ENCODE assay signal across 8 cellular contexts in genomic region chr11:74749127-74749964, GRCh38. TPM values are rescaled to one million over a fixed set of nuclear protein-coding genes. Genes with fewer than 3 reads are reported as not detected.
A peak's percentile ranks its signal among the peaks of the same experiment; 100 is the strongest.
DNase-seq lines count a peak whose midpoint lies in the region; ATAC-seq and TF ChIP-seq lines count a peak whose summit lies in the region.

No MANE protein-coding gene starts in this region.

- H3K27me3 ChIP-seq in neuron (ENCODE audit: insufficient read depth, low read length) (no peaks in the 10 kb centered on the region), upper lobe of left lung (no peaks in the 10 kb centered on the region)

- no peaks in the 10 kb centered on the region for H3K9me3 ChIP-seq in neuron (ENCODE audit: low read length)
- no peaks in the 10 kb centered on the region for H3K9me3 ChIP-seq in upper lobe of left lung

- peaks cover 0 to 9% of the 10 kb centered on the region in 2 donors for H3K36me3 Mint-ChIP-seq in CD14-positive monocyte
- peaks cover 11% of the 10 kb centered on the region for H3K36me3 Mint-ChIP-seq in activated T-helper 17 cell treated with anti-CD3 and anti-CD28 coated beads, Interleukin-2, amount 50 U/mL, for 72 hours (ENCODE audit: low read depth)

- TF ChIP-seq EP300 in upper lobe of left lung (IDR thresholded peaks at IDR 0.05): no peak

- H2AFZ ChIP-seq in neuron (ENCODE audit: low read depth, low read length): peak overlapping the region; percentile 49

- intact Hi-C loops in CD14-positive monocyte (cut with micrococcal nuclease): loop anchor here (5.0 kb wide), 1 partner anchor 33 kb away; no protein-coding TSS in a partner anchor

- peak; percentile 48 for ATAC-seq in GM19025 (IDR thresholded peaks at IDR 0.05; ENCODE audit: low read depth, unreplicated experiment)
- peak; percentile 45 for ATAC-seq in HG03159 (IDR thresholded peaks at IDR 0.05; ENCODE audit: unreplicated experiment)
- peak; percentile 73 for ATAC-seq in activated T-helper 17 cell treated with anti-CD3 and anti-CD28 coated beads, Interleukin-2, amount 50 U/mL, for 72 hours (replicated peaks)
- ATAC-seq in upper lobe of left lung (ENCODE audit: low FRiP score in 2 of 2): peak; percentile 70 to 72

- peak overlapping the region; percentile 96 to 100 (median 97) for H3K27ac ChIP-seq in upper lobe of left lung

- peak overlapping the region; percentile 86 to 96 for H3K4me3 Mint-ChIP-seq in CD14-positive monocyte
- peak overlapping the region; percentile 92 for H3K4me3 Mint-ChIP-seq in activated T-helper 17 cell treated with anti-CD3 and anti-CD28 coated beads, Interleukin-2, amount 50 U/mL, for 72 hours

- WGBS in upper lobe of left lung, 2 donors: 1 to 2% methylated on average over 9 to 12 of the region's 63 CpGs

- peak overlapping the region; percentile 65 to 86 for H3K4me3 ChIP-seq in foreskin fibroblast (ENCODE audit: low read depth in 1 of 2, low read length in 2 of 2)
- peak overlapping the region; percentile 86 for H3K4me3 ChIP-seq in neuron (ENCODE audit: low read length)
- H3K4me3 ChIP-seq in upper lobe of left lung: peak overlapping the region; percentile 84 to 93 (median 86)

- peaks cover 15% of the 10 kb centered on the region for H3K4me1 ChIP-seq in neuron (ENCODE audit: insufficient read depth, low read length)
- peaks cover 28 to 42% (median 37%) of the 10 kb centered on the region in 4 donors for H3K4me1 ChIP-seq in upper lobe of left lung

- peaks cover 41% of the 10 kb centered on the region for H3K4me1 Mint-ChIP-seq in CD14-positive monocyte
- peaks cover 30% of the 10 kb centered on the region for H3K4me1 Mint-ChIP-seq in activated T-helper 17 cell treated with anti-CD3 and anti-CD28 coated beads, Interleukin-2, amount 50 U/mL, for 72 hours

- no peaks in the 10 kb centered on the region for H3K36me3 ChIP-seq in neuron (ENCODE audit: insufficient read depth, low read length)
- no peaks in the 10 kb centered on the region for H3K36me3 ChIP-seq in upper lobe of left lung

- TF ChIP-seq POLR2A in upper lobe of left lung (IDR thresholded peaks at IDR 0.05): no peak

- H3K27ac Mint-ChIP-seq in CD14-positive monocyte: peak overlapping the region; percentile 72 to 93 (median 86)
- peak overlapping the region; percentile 88 for H3K27ac Mint-ChIP-seq in activated T-helper 17 cell treated with anti-CD3 and anti-CD28 coated beads, Interleukin-2, amount 50 U/mL, for 72 hours

- peaks cover 0 to 5% (median 2%) of the 10 kb centered on the region in 3 donors for H3K27me3 Mint-ChIP-seq in CD14-positive monocyte (ENCODE audit: low read depth in 3 of 3)
- no peaks in the 10 kb centered on the region for H3K27me3 Mint-ChIP-seq in activated T-helper 17 cell treated with anti-CD3 and anti-CD28 coated beads, Interleukin-2, amount 50 U/mL, for 72 hours

- TF ChIP-seq CTCF in CD14-positive monocyte (IDR thresholded peaks at IDR 0.05): no peak
- TF ChIP-seq CTCF in foreskin fibroblast (IDR thresholded peaks at IDR 0.05; ENCODE audit: low read depth, low read length): no peak
- peak in 1 of 6 experiments; percentile 19 for TF ChIP-seq CTCF in upper lobe of left lung (IDR thresholded peaks at IDR 0.05)

- DNase-seq in CD14-positive monocyte (ENCODE audit: low spot score) (peak; percentile 51), foreskin fibroblast (peak; percentile 28 to 65), upper lobe of left lung (peak; percentile 63 to 93)

- H3K9me3 Mint-ChIP-seq in CD14-positive monocyte: peaks cover 0 to 3% (median 0%) of the 10 kb centered on the region in 7 donors
- no peaks in the 10 kb centered on the region for H3K9me3 Mint-ChIP-seq in activated T-helper 17 cell treated with anti-CD3 and anti-CD28 coated beads, Interleukin-2, amount 50 U/mL, for 72 hours

TF ChIP-seq in PFSK-1, 5 proteins besides CTCF, POLR2A, EP300 and RAD21:
- TF ChIP-seq TAF1 (IDR thresholded peaks at IDR 0.05; ENCODE audit: borderline replicate concordance, insufficient read depth, low read length): no peak; the same call in 1 of the 2 replicates
- no peak for TF ChIP-seq REST (IDR thresholded peaks at IDR 0.05; ENCODE audit: insufficient read depth in 1 of 2, low read depth in 2 of 2, low read length in 2 of 2)
- no peak for TF ChIP-seq FOXP2 (optimal IDR thresholded peaks at IDR 0.05; ENCODE audit: borderline replicate concordance, extremely low read depth, extremely low read length, insufficient read depth)
- TF ChIP-seq POLR2AphosphoS5 (IDR thresholded peaks at IDR 0.05; ENCODE audit: low read depth, low read length): no peak
- TF ChIP-seq SIN3A (IDR thresholded peaks at IDR 0.05; ENCODE audit: borderline replicate concordance, insufficient read depth, low read length): 0 out of 2 replicates have a peak, but pooled peaks have one; percentile 43

RNA-seq across cellular contexts. Expression of gene RNF169, which starts 0.7 kb away (rescaled TPM):
- polyA plus RNA-seq in CD14-positive monocyte: 1 to 10 TPM; 1.4 to 2.0 TPM
- 9.7 TPM for polyA plus RNA-seq in PFSK-1 (2012; ENCODE audit: insufficient read length, low read depth)
- total RNA-seq in activated T-helper 17 cell treated with anti-CD3 and anti-CD28 coated beads, Interleukin-2, amount 50 U/mL, for 72 hours: 10 to 100 TPM; 14.6 to 15.8 TPM
- total RNA-seq in upper lobe of left lung: 10 to 100 TPM; 13.4 to 34.3 (median 22.8) TPM

RNA-seq across cellular contexts. Expression of gene CHRDL2, which starts 18.1 kb away (rescaled TPM):
- polyA plus RNA-seq in CD14-positive monocyte: not detected
- polyA plus RNA-seq in PFSK-1 (2012; ENCODE audit: insufficient read length, low read depth): not detected
- not detected for total RNA-seq in activated T-helper 17 cell treated with anti-CD3 and anti-CD28 coated beads, Interleukin-2, amount 50 U/mL, for 72 hours
- 1 to 10 TPM in 3 of 6 donors, not detected in 3; 1.3 to 3.1 (median 1.5) TPM for total RNA-seq in upper lobe of left lung

Comparison
In these comparisons a context has a peak if more than half of its experiments do, and no peak if none do; other contexts are left out.
1. Peak in every context shown above with its lines: DNase-seq, ATAC-seq, H3K4me3 ChIP-seq and H3K27ac ChIP-seq.